In the genomic region with DNA sequence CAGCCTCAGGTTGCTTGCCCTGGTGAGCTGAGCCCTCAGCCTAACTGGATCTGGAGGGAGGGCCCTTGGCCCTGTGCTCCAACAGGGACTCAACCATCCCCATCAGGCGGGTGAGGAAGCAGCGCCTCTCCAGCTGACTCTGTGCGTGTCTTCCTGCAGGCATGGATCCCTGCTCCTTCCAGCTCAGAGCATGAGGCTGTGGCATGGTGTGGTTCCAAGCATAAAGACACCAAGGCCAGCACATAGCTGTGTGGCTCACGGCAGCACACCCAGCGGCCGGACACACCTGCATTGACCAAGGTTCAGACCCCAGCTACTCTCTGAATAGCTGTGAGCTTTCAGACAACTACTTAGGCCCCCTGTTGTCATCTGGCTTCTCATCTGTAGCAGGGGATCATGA, we compare ENCODE assay signal across 16 cellular contexts.
DNase-seq lines count a peak whose midpoint lies in the region; ATAC-seq and TF ChIP-seq lines count a peak whose summit lies in the region.
"Had no signal": no experiment of that assay in that cellular context is flagged by ENCODE, and none has a peak within 500 bp of the region (broad histone marks: within the 10 kb centered on the region; RNA-seq: fewer than 3 reads in every experiment).

No MANE protein-coding gene starts in this region.

- H3K9me3 Mint-ChIP-seq in osteocyte (ENCODE audit: unreplicated experiment), result no peaks in the 10 kb centered on the region

- no peak for TF ChIP-seq EP300 in transverse colon (IDR thresholded peaks at IDR 0.05; ENCODE audit: low read depth)

- DNase-seq in H7 (peak; percentile 6), IMR-90 (no peak), osteocyte (ENCODE audit: extremely low spot score, unreplicated experiment) (peak; percentile 62), transverse colon (no peak)
- DNase-seq: Calu3; CD4-positive, CD25-positive, alpha-beta regulatory T cell; HCEC 1CT; NCI-H1092 treated with DMSO at 0.1 percent for 48 hours; NCI-H1930; NCI-H446 treated with DMSO at 0.1 percent for 48 hours; PC-3; SW 1271 had no signal

- no peak overlapping the region; the same call in 1 of the 2 replicates for H3K56ac ChIP-seq in IMR-90 (ENCODE audit: extremely low read depth, insufficient read depth, low read length)

- H3K4me2 ChIP-seq in IMR-90 (ENCODE audit: low read depth, low read length), result no peak overlapping the region

- H3K4me1 Mint-ChIP-seq in osteocyte (ENCODE audit: unreplicated experiment), result peaks cover 21% of the 10 kb centered on the region
- H3K4me1 Mint-ChIP-seq: B cell; CD4-positive, CD25-positive, alpha-beta regulatory T cell had no signal

- no peak overlapping the region for H3K23ac ChIP-seq in IMR-90 (ENCODE audit: low read depth, low read length)

- peak overlapping the region; percentile 39; the same call in 1 of the 2 replicates for H2AK5ac ChIP-seq in IMR-90 (ENCODE audit: low read depth, low read length)

- no peaks in the 10 kb centered on the region for H3K27me3 ChIP-seq in H7 (ENCODE audit: control insufficient read depth, insufficient read depth, low read length)
- no peaks in the 10 kb centered on the region for H3K27me3 ChIP-seq in IMR-90 (ENCODE audit: control insufficient read depth, insufficient read depth, low read length)
- no peaks in the 10 kb centered on the region for H3K27me3 ChIP-seq in iPS-20b (ENCODE audit: insufficient read depth, low read length)
- H3K27me3 ChIP-seq in transverse colon, result no peaks in the 10 kb centered on the region

- peaks cover 4% of the 10 kb centered on the region for H3K36me3 Mint-ChIP-seq in osteocyte (ENCODE audit: unreplicated experiment)

- dilution Hi-C loops in IMR-90 (cut with HindIII; ENCODE audit: low sequenced_read_pairs, unreplicated experiment), result no loop called here

- no peak overlapping the region for H3K4me3 Mint-ChIP-seq in osteocyte (ENCODE audit: unreplicated experiment)
- H3K4me3 Mint-ChIP-seq: B cell; CD4-positive, CD25-positive, alpha-beta regulatory T cell had no signal

- no peak overlapping the region; a peak in 1 of 4 replicates for H4K8ac ChIP-seq in IMR-90 (ENCODE audit: low read depth in 2 of 2, low read length in 2 of 2)

- TF ChIP-seq POLR2A in IMR-90 (IDR thresholded peaks at IDR 0.05; ENCODE audit: low read depth, low read length) (no peak), transverse colon (IDR thresholded peaks at IDR 0.05) (no peak)

- no peak overlapping the region for H4K5ac ChIP-seq in IMR-90 (ENCODE audit: low read depth, low read length)

- H2AK9ac ChIP-seq in IMR-90 (replicated peaks; ENCODE audit: low read depth, low read length, poor library complexity), result no peak overlapping the region

- peaks cover 15% of the 10 kb centered on the region for H3K4me1 ChIP-seq in IMR-90 (ENCODE audit: control insufficient read depth, insufficient read depth, low read length)
- peaks cover 49% of the 10 kb centered on the region for H3K4me1 ChIP-seq in iPS-20b (ENCODE audit: insufficient read depth, low read length)
- H3K4me1 ChIP-seq in transverse colon, result peaks cover 0 to 3% (median 0%) of the 10 kb centered on the region in 4 donors

- H2BK20ac ChIP-seq in IMR-90 (ENCODE audit: low read depth, low read length), result peak overlapping the region; percentile 43; the same call in 1 of the 2 replicates

- TF ChIP-seq RAD21 in IMR-90 (IDR thresholded peaks at IDR 0.05; ENCODE audit: low read length), result no peak

- H3K9me3 ChIP-seq in IMR-90 (ENCODE audit: control insufficient read depth, insufficient read depth, low read length) (no peaks in the 10 kb centered on the region), iPS-20b (ENCODE audit: insufficient read depth, low read depth, low read length) (no peaks in the 10 kb centered on the region), transverse colon (no peaks in the 10 kb centered on the region)

- H3K18ac ChIP-seq in IMR-90 (ENCODE audit: low read depth, low read length), result peak overlapping the region; percentile 37; the same call in 1 of the 2 replicates

- no peak overlapping the region for H2AFZ ChIP-seq in IMR-90 (replicated peaks; ENCODE audit: low read length, poor library complexity)

- H3K9me1 ChIP-seq in IMR-90 (ENCODE audit: insufficient read depth, low read length), result peaks cover 16% of the 10 kb centered on the region

- in situ Hi-C loops in IMR-90 (cut with MboI; ENCODE audit: low sequenced_read_pairs), result no loop called here
- in situ Hi-C loops in transverse colon (cut with MboI; ENCODE audit: low pct_ligation_motif_present in 1 of 4, low pct_unique_long_range_greater_than_20kb in 1 of 4, low sequenced_read_pairs in 3 of 4), result no loop called here

- peaks cover 0 to 11% of the 10 kb centered on the region in 2 experiments; a peak in 2 of 4 replicates for H3K79me1 ChIP-seq in IMR-90 (ENCODE audit: low read depth in 1 of 2, low read length in 2 of 2)

- ATAC-seq in IMR-90 (ENCODE audit: low read depth) (no peak), HG03378 (IDR thresholded peaks at IDR 0.05; ENCODE audit: unreplicated experiment) (no peak), esophagus mucosa (no peak)
- ATAC-seq: PC-3 had no signal

- peak overlapping the region; percentile 83 for H3K4ac ChIP-seq in IMR-90 (ENCODE audit: low read depth, low read length)

- peaks cover 3% of the 10 kb centered on the region; the same call in 1 of the 2 replicates for H4K20me1 ChIP-seq in IMR-90 (ENCODE audit: insufficient read depth, low read length)

- H3K14ac ChIP-seq in IMR-90 (replicated peaks; ENCODE audit: low read depth, low read length), result no peak overlapping the region

- no peak overlapping the region for H3K27ac Mint-ChIP-seq in osteocyte (ENCODE audit: unreplicated experiment)
- H3K27ac Mint-ChIP-seq: B cell; CD4-positive, CD25-positive, alpha-beta regulatory T cell had no signal

- peak overlapping the region; percentile 95; the same call in 1 of the 2 replicates for H2BK120ac ChIP-seq in IMR-90 (ENCODE audit: low read depth, low read length)

- intact Hi-C loops in IMR-90 (cut with micrococcal nuclease), result loop anchor here (5.0 kb wide), 2 partner anchors 110 to 130 kb away; partner anchors contain the start of gene PLXNA1
- intact Hi-C loops in transverse colon (cut with DNase I; ENCODE audit: low total_unique reads), result no loop called here

- H3K4me3 ChIP-seq in H7 (ENCODE audit: insufficient read depth, low read depth, low read length) (no peak overlapping the region), IMR-90 (ENCODE audit: insufficient read depth, low read depth, low read length) (no peak overlapping the region), iPS-20b (ENCODE audit: low read length) (no peak overlapping the region), transverse colon (no peak overlapping the region)

- H2BK5ac ChIP-seq in IMR-90 (ENCODE audit: low read depth, low read length, poor library complexity, severe bottlenecking), result no peak overlapping the region

- CTCF ChIA-PET in IMR-90 (lab: Yijun Ruan, JAX), result no interaction called here

- no TSS peak for BruUV-seq in IMR-90 (replicated peaks; lab: Mats Ljungman, UMichigan)

- H3K36me3 ChIP-seq in H7 (replicated peaks; ENCODE audit: control insufficient read depth, insufficient read depth, low read length) (no peaks in the 10 kb centered on the region), IMR-90 (ENCODE audit: control insufficient read depth, insufficient read depth, low read length) (no peaks in the 10 kb centered on the region), iPS-20b (ENCODE audit: insufficient read depth, low read depth, low read length) (no peaks in the 10 kb centered on the region), transverse colon (no peaks in the 10 kb centered on the region)

- peak overlapping the region; percentile 33; the same call in 1 of the 3 replicates for H2BK15ac ChIP-seq in IMR-90 (ENCODE audit: low read depth, low read length)

- H4K91ac ChIP-seq in IMR-90 (ENCODE audit: insufficient read depth, low read depth, low read length), result peak overlapping the region; percentile 93

- H3K27ac ChIP-seq in IMR-90 (ENCODE audit: insufficient read depth, low read length) (no peak overlapping the region), iPS-20b (ENCODE audit: low read length) (no peak overlapping the region), transverse colon (no peak overlapping the region)

- 100% methylated on average over 2 of the region's 6 CpGs; no CpG with 5 or more reads in 1 of the 2 experiments for WGBS in IMR-90 (ENCODE audit: extremely low coverage in 2 of 2, insufficient read length in 1 of 2), 2 experiments
- WGBS in transverse colon (ENCODE audit: low coverage in 1 of 2), 2 donors, result 87% methylated on average over 5 of the region's 6 CpGs; no CpG with 5 or more reads in 1 of the 2 donors

- no peak for TF ChIP-seq CTCF in IMR-90 (conservative IDR thresholded peaks at IDR 0.05; ENCODE audit: low read depth, low read length)
- TF ChIP-seq CTCF in osteocyte (IDR thresholded peaks at IDR 0.05), result no peak
- TF ChIP-seq CTCF in transverse colon (IDR thresholded peaks at IDR 0.05), result no peak

- POLR2A ChIA-PET in IMR-90 (lab: Charles Lee; ENCODE audit: unreplicated experiment), result no interaction called here

- H3K27me3 Mint-ChIP-seq in osteocyte (ENCODE audit: unreplicated experiment), result no peaks in the 10 kb centered on the region
- H3K27me3 Mint-ChIP-seq: B cell; CD4-positive, CD25-positive, alpha-beta regulatory T cell had no signal

- H3K9ac ChIP-seq in IMR-90 (ENCODE audit: low read depth, low read length), result no peak overlapping the region
- H3K9ac ChIP-seq in iPS-20b (ENCODE audit: low read depth, low read length), result peak overlapping the region; percentile 23; the same call in 1 of the 2 replicates

TF ChIP-seq in IMR-90, 13 proteins besides CTCF, POLR2A, EP300 and RAD21 (continues in another document):
- TF ChIP-seq, protein P1, sequence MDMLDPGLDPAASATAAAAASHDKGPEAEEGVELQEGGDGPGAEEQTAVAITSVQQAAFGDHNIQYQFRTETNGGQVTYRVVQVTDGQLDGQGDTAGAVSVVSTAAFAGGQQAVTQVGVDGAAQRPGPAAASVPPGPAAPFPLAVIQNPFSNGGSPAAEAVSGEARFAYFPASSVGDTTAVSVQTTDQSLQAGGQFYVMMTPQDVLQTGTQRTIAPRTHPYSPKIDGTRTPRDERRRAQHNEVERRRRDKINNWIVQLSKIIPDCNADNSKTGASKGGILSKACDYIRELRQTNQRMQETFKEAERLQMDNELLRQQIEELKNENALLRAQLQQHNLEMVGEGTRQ (IDR thresholded peaks at IDR 0.05; ENCODE audit: low read depth, low read length), result no peak
- TF ChIP-seq RCOR1 (IDR thresholded peaks at IDR 0.05; ENCODE audit: insufficient replicate concordance, low read length), result no peak
- TF ChIP-seq MAFK (IDR thresholded peaks at IDR 0.05; ENCODE audit: low read depth, low read length), result no peak
- TF ChIP-seq NFE2L2 (IDR thresholded peaks at IDR 0.05; ENCODE audit: low read depth, low read length), result no peak
- no peak for TF ChIP-seq CEBPB (IDR thresholded peaks at IDR 0.05; ENCODE audit: low read depth, low read length)

Comparison
In these comparisons a context has a peak if more than half of its experiments do, and no peak if none do; other contexts are left out.
1. DNase-seq: peak in H7 (single experiment) and osteocyte (single experiment); none in IMR-90 (single experiment) and transverse colon (single experiment).